2 cellular contexts compared by ENCODE assay signal in genomic region chr5:65144136-65144871, GRCh38.
A peak's percentile ranks its signal among the peaks of the same experiment; 100 is the strongest.
TF ChIP-seq lines count a peak whose summit lies in the region.

No MANE protein-coding gene starts in this region.

TF ChIP-seq in HepG2, 621 proteins besides CTCF, POLR2A, EP300 and RAD21 (continued from another document):
- TF ChIP-seq THAP9 (CRISPR knock-in tag; IDR thresholded peaks at IDR 0.05; ENCODE audit: borderline replicate concordance) (no peak), ZSCAN25 (CRISPR knock-in tag; IDR thresholded peaks at IDR 0.05) (no peak), ZNF180 (CRISPR knock-in tag; IDR thresholded peaks at IDR 0.05; ENCODE audit: borderline replicate concordance, low read depth) (no peak)

TF ChIP-seq in K562, 482 proteins besides CTCF, POLR2A, EP300 and RAD21 (continued from another document):
- TF ChIP-seq PBX2 (CRISPR knock-in tag; IDR thresholded peaks at IDR 0.05; ENCODE audit: low read depth) (no peak), PBX2 (tag; conservative IDR thresholded peaks at IDR 0.05; ENCODE audit: low read depth) (0 out of 2 replicates have a peak, but pooled peaks have one; percentile 12)
